In genomic region chr11:46710821-46711269, GRCh38 we compare ENCODE assay signal across 12 cellular contexts. TPM values are rescaled to one million over a fixed set of nuclear protein-coding genes. Genes with fewer than 3 reads are reported as not detected.
DNase-seq lines count a peak whose midpoint lies in the region; ATAC-seq, FAIRE-seq and TF ChIP-seq lines count a peak whose summit lies in the region.
"Had no signal": no experiment of that assay in that cellular context is flagged by ENCODE, and none has a peak within 500 bp of the region (broad histone marks: within the 10 kb centered on the region; RNA-seq: fewer than 3 reads in every experiment).

No MANE protein-coding gene starts in this region.

- H3K4me1 ChIP-seq in heart right ventricle, result peaks cover 6 to 37% (median 18%) of the 10 kb centered on the region in 9 donors

- intact Hi-C loops in heart right ventricle (cut with DNase I), result no loop called here

- peaks cover 0 to 28% (median 10%) of the 10 kb centered on the region in 9 donors for H3K36me3 ChIP-seq in heart right ventricle

- peak; percentile 92 to 98 (median 96) for ATAC-seq in heart right ventricle
- ATAC-seq in HG02852 (IDR thresholded peaks at IDR 0.05; ENCODE audit: unreplicated experiment), result no peak

- 27% methylated on average over 10 of the region's 10 CpGs for WGBS in heart right ventricle, 2 donors

- no peaks in the 10 kb centered on the region for H3K27me3 ChIP-seq in heart right ventricle

- TF ChIP-seq CTCF in heart right ventricle (IDR thresholded peaks at IDR 0.05) (no peak), retinal pigment epithelial cell (conservative IDR thresholded peaks at IDR 0.05; ENCODE audit: low read depth, low read length) (no peak), GM13977 (IDR thresholded peaks at IDR 0.05; ENCODE audit: extremely low read depth, insufficient read depth, missing control alignments) (no peak)

- H3K9me3 ChIP-seq in heart right ventricle, result no peaks in the 10 kb centered on the region

- peak overlapping the region; percentile 71 to 95 (median 90) for H3K27ac ChIP-seq in heart right ventricle
- H3K27ac ChIP-seq: VCaP had no signal

- in situ Hi-C loops in GM13977 (cut with MboI; ENCODE audit: low pct_unique_long_range_greater_than_20kb, low sequenced_read_pairs, unreplicated experiment), result no loop called here

- FAIRE-seq in urothelium cell line (lab: Jason Lieb, UNC), result no peak

- no peak overlapping the region for H3K4me3 ChIP-seq in heart right ventricle
- no peak overlapping the region for H3K4me3 ChIP-seq in retinal pigment epithelial cell (ENCODE audit: low read length)

- DNase-seq in Daoy (ENCODE audit: low read depth) (peak; percentile 86), anterior cingulate cortex (lab: John Stamatoyannopoulos, UW) (peak in 31 of 58 donors; percentile 3 to 75 (median 28)), heart right ventricle (peak; percentile 48 to 86), retinal pigment epithelial cell (ENCODE audit: low read depth) (peak; percentile 99), NCI-H774 (lab: John Stamatoyannopoulos, UW) (no peak), GM13977 (ENCODE audit: low spot score) (no peak), urothelium cell line (ENCODE audit: low spot score) (no peak)
- DNase-seq: NCI-H1105 treated with DMSO at 0.1 percent for 48 hours had no signal

RNA-seq across cellular contexts. Expression of gene F2, which starts 8.2 kb away (rescaled TPM):
- total RNA-seq in Daoy (2014; rRNA removed; shearing (Covaris generic)), result not detected in 2 replicates
- total RNA-seq in heart right ventricle, result under 1 TPM in 2 of 10 donors, not detected in 8; 0.23 to 0.31 TPM
- polyA plus RNA-seq in heart right ventricle, result under 1 TPM; 0.04 to 0.15 TPM
- total RNA-seq: dermis microvascular lymphatic vessel endothelial cell, pulmonary artery endothelial cell had no signal

RNA-seq across cellular contexts. Expression of gene ZNF408, which starts 10.0 kb away (rescaled TPM):
- total RNA-seq in Daoy (2014; rRNA removed; shearing (Covaris generic)), result 10.4 and 21.0 TPM in 2 replicates
- total RNA-seq in heart right ventricle, result 1 to 10 TPM; 5.0 to 8.9 (median 6.7) TPM
- 1 to 10 TPM; 6.2 to 6.7 TPM for polyA plus RNA-seq in heart right ventricle

RNA-seq across cellular contexts. Expression of gene ARHGAP1, which starts 10.4 kb away (rescaled TPM):
- 12.6 and 15.4 TPM in 2 replicates for total RNA-seq in Daoy (2014; rRNA removed; shearing (Covaris generic))
- total RNA-seq in heart right ventricle, result 100 to 1,000 TPM in 7 of 10 donors, 10 to 100 TPM in 3; 59.0 to 268 (median 140) TPM
- 10 to 100 TPM; 28.4 to 38.7 TPM for polyA plus RNA-seq in heart right ventricle

Comparison
In these comparisons a context has a peak if more than half of its experiments do, and no peak if none do; other contexts are left out.
1. DNase-seq: peak in Daoy (single experiment), anterior cingulate cortex (31 of 58), heart right ventricle (2 of 2) and retinal pigment epithelial cell (single experiment); none in NCI-H774 (single experiment), GM13977 (single experiment) and urothelium cell line (single experiment).